In genomic region chr11:33701831-33702230, GRCh38 we compare ENCODE assay signal across 8 cellular contexts. TPM values are rescaled to one million over a fixed set of nuclear protein-coding genes. Genes with fewer than 3 reads are reported as not detected.
A peak's percentile ranks its signal among the peaks of the same experiment; 100 is the strongest.
DNase-seq lines count a peak whose midpoint lies in the region; ATAC-seq and TF ChIP-seq lines count a peak whose summit lies in the region.

No MANE protein-coding gene starts in this region.

- peak in 1 of 4 donors; percentile 11 for TF ChIP-seq POLR2A in upper lobe of left lung (IDR thresholded peaks at IDR 0.05)

- H3K4me3 ChIP-seq in coronary artery (peak overlapping the region; percentile 66), upper lobe of left lung (no peak overlapping the region)

- 27 to 29% methylated on average over 3 of the region's 3 CpGs for WGBS in upper lobe of left lung, 2 donors

- H3K9me3 Mint-ChIP-seq in mesothelial cell of epicardium: no peaks in the 10 kb centered on the region

- H3K27me3 Mint-ChIP-seq in mesothelial cell of epicardium (ENCODE audit: low read depth): peaks cover 12% of the 10 kb centered on the region

- peak overlapping the region; percentile 95 for H3K27ac Mint-ChIP-seq in mesothelial cell of epicardium

- peaks cover 20% of the 10 kb centered on the region for H3K4me1 Mint-ChIP-seq in mesothelial cell of epicardium

- H3K36me3 Mint-ChIP-seq in mesothelial cell of epicardium: no peaks in the 10 kb centered on the region

- peaks cover 0 to 11% (median 6%) of the 10 kb centered on the region in 4 donors for H3K36me3 ChIP-seq in upper lobe of left lung

- DNase-seq in NCI-H748 (lab: John Stamatoyannopoulos, UW; ENCODE audit: unreplicated experiment) (peak; percentile 16), NCI-H748 treated with DMSO at 0.1 percent for 48 hours (lab: John Stamatoyannopoulos, UW) (no peak), coronary artery (ENCODE audit: low spot score) (no peak), mesothelial cell of epicardium (ENCODE audit: low spot score in 2 of 2, unreplicated experiment in 2 of 2) (no peak), upper lobe of left lung (no peak), GM19238 (ENCODE audit: insufficient read length, low spot score) (no peak), cerebellar cortex (ENCODE audit: low spot score) (no peak)
- DNase-seq in activated effector memory CD4-positive, alpha-beta T cell treated with Interleukin-2 at 50 U/mL for 16 hours: no peak

- H3K9me3 ChIP-seq in upper lobe of left lung: no peaks in the 10 kb centered on the region

- H3K27ac ChIP-seq in coronary artery (peak overlapping the region; percentile 45 to 75), upper lobe of left lung (peak overlapping the region; percentile 83 to 90 (median 89))

- no peak overlapping the region for H3K4me3 Mint-ChIP-seq in mesothelial cell of epicardium

- TF ChIP-seq CTCF in coronary artery (IDR thresholded peaks at IDR 0.05): no peak
- no peak for TF ChIP-seq CTCF in mesothelial cell of epicardium (IDR thresholded peaks at IDR 0.05; ENCODE audit: unreplicated experiment)
- TF ChIP-seq CTCF in upper lobe of left lung (IDR thresholded peaks at IDR 0.05): no peak

- H3K27me3 ChIP-seq in upper lobe of left lung: no peaks in the 10 kb centered on the region

- peaks cover 59 to 68% (median 65%) of the 10 kb centered on the region in 4 donors for H3K4me1 ChIP-seq in upper lobe of left lung

- TF ChIP-seq EP300 in upper lobe of left lung (IDR thresholded peaks at IDR 0.05): peak in 2 of 4 donors; percentile 86 to 88

- ATAC-seq in upper lobe of left lung (ENCODE audit: low FRiP score in 2 of 2): peak in 1 of 2 donors; percentile 3

RNA-seq across cellular contexts. Expression of gene C11orf91, which starts 1.2 kb away (rescaled TPM):
- 0.57 to 0.65 TPM in 2 of 3 replicates, not detected in the other for total RNA-seq in mesothelial cell of epicardium
- 1 to 10 TPM in 1 of 6 donors, under 1 TPM in 1, not detected in 4; 0.77 to 1.3 TPM for total RNA-seq in upper lobe of left lung

RNA-seq across cellular contexts. Expression of gene CD59, which starts 34.4 kb away (rescaled TPM):
- 162 to 176 TPM (median 171 TPM) in 3 replicates for total RNA-seq in mesothelial cell of epicardium
- total RNA-seq in upper lobe of left lung: 100 to 1,000 TPM in 5 of 6 donors, 10 to 100 TPM in 1; 57.6 to 914 (median 315) TPM
